In genomic region chr11:46669606-46670243, GRCh38 we compare ENCODE assay signal across 7 cellular contexts. TPM values are rescaled to one million over a fixed set of nuclear protein-coding genes. Genes with fewer than 3 reads are reported as not detected.
DNase-seq lines count a peak whose midpoint lies in the region; ATAC-seq and TF ChIP-seq lines count a peak whose summit lies in the region.
"Had no signal": no experiment of that assay in that cellular context is flagged by ENCODE, and none has a peak within 500 bp of the region (broad histone marks: within the 10 kb centered on the region; RNA-seq: fewer than 3 reads in every experiment).

No MANE protein-coding gene starts in this region.

- DNase-seq in NCI-H82 (lab: John Stamatoyannopoulos, UW) (peak; percentile 25), NCI-H82 treated with DMSO at 0.1 percent for 48 hours (lab: John Stamatoyannopoulos, UW; ENCODE audit: unreplicated experiment) (no peak), progenitor cell of endocrine pancreas (ENCODE audit: low spot score, unreplicated experiment) (no peak), NCI-H146 treated with DMSO at 0.1 percent for 48 hours (lab: John Stamatoyannopoulos, UW; ENCODE audit: unreplicated experiment) (no peak)
- DNase-seq in activated T-helper 1 cell treated with anti-CD3 and anti-CD28 coated beads, Interleukin-12 subunit alpha, Interleukin-12 subunit beta, Interleukin-2, Interleukin-4 antibody, amounts not matched to agents 30 ng/mL and 10 ng/mL and 1 ng/mL, durations not matched to agents 14 hours and 24 hours and 36 hours (ENCODE audit: low spot score), result no peak

- no peak for ATAC-seq in HG03095 (IDR thresholded peaks at IDR 0.05; ENCODE audit: unreplicated experiment)

- H3K4me3 Mint-ChIP-seq in activated T-helper 1 cell treated with anti-CD3 and anti-CD28 coated beads, Interleukin-12 subunit alpha, Interleukin-12 subunit beta, Interleukin-2, Interleukin-4 antibody, amounts not matched to agents 30 ng/mL and 10 ng/mL and 1 ng/mL, durations not matched to agents 14 hours and 24 hours and 36 hours, result no peak overlapping the region
- H3K4me3 Mint-ChIP-seq in progenitor cell of endocrine pancreas (ENCODE audit: low read depth), result no peak overlapping the region

- intact Hi-C loops in activated T-helper 1 cell treated with anti-CD3 and anti-CD28 coated beads, Interleukin-12 subunit alpha, Interleukin-12 subunit beta, Interleukin-2, Interleukin-4 antibody, amounts not matched to agents 30 ng/mL and 10 ng/mL and 1 ng/mL, durations not matched to agents 14 hours and 24 hours and 36 hours (cut with micrococcal nuclease), result no loop called here

- no peaks in the 10 kb centered on the region for H3K9me3 Mint-ChIP-seq in activated T-helper 1 cell treated with anti-CD3 and anti-CD28 coated beads, Interleukin-12 subunit alpha, Interleukin-12 subunit beta, Interleukin-2, Interleukin-4 antibody, amounts not matched to agents 30 ng/mL and 10 ng/mL and 1 ng/mL, durations not matched to agents 14 hours and 24 hours and 36 hours
- H3K9me3 Mint-ChIP-seq in progenitor cell of endocrine pancreas (ENCODE audit: low read depth), result no peaks in the 10 kb centered on the region

- peaks cover 40% of the 10 kb centered on the region for H3K36me3 Mint-ChIP-seq in activated T-helper 1 cell treated with anti-CD3 and anti-CD28 coated beads, Interleukin-12 subunit alpha, Interleukin-12 subunit beta, Interleukin-2, Interleukin-4 antibody, amounts not matched to agents 30 ng/mL and 10 ng/mL and 1 ng/mL, durations not matched to agents 14 hours and 24 hours and 36 hours (ENCODE audit: low read depth)
- H3K36me3 Mint-ChIP-seq in progenitor cell of endocrine pancreas (ENCODE audit: insufficient read depth), result peaks cover 24% of the 10 kb centered on the region

- H3K27ac Mint-ChIP-seq in activated T-helper 1 cell treated with anti-CD3 and anti-CD28 coated beads, Interleukin-12 subunit alpha, Interleukin-12 subunit beta, Interleukin-2, Interleukin-4 antibody, amounts not matched to agents 30 ng/mL and 10 ng/mL and 1 ng/mL, durations not matched to agents 14 hours and 24 hours and 36 hours, result peak overlapping the region; percentile 48
- H3K27ac Mint-ChIP-seq in progenitor cell of endocrine pancreas, result no peak overlapping the region

- no peaks in the 10 kb centered on the region for H3K27me3 Mint-ChIP-seq in activated T-helper 1 cell treated with anti-CD3 and anti-CD28 coated beads, Interleukin-12 subunit alpha, Interleukin-12 subunit beta, Interleukin-2, Interleukin-4 antibody, amounts not matched to agents 30 ng/mL and 10 ng/mL and 1 ng/mL, durations not matched to agents 14 hours and 24 hours and 36 hours (ENCODE audit: insufficient read depth)
- no peaks in the 10 kb centered on the region for H3K27me3 Mint-ChIP-seq in progenitor cell of endocrine pancreas

- peak; percentile 27 for TF ChIP-seq CTCF in progenitor cell of endocrine pancreas (IDR thresholded peaks at IDR 0.05; ENCODE audit: unreplicated experiment)

- H3K4me1 Mint-ChIP-seq in activated T-helper 1 cell treated with anti-CD3 and anti-CD28 coated beads, Interleukin-12 subunit alpha, Interleukin-12 subunit beta, Interleukin-2, Interleukin-4 antibody, amounts not matched to agents 30 ng/mL and 10 ng/mL and 1 ng/mL, durations not matched to agents 14 hours and 24 hours and 36 hours (ENCODE audit: low read depth), result peaks cover 41% of the 10 kb centered on the region
- peaks cover 2% of the 10 kb centered on the region for H3K4me1 Mint-ChIP-seq in progenitor cell of endocrine pancreas (ENCODE audit: low read depth)

RNA-seq across cellular contexts. Expression of gene ARHGAP1, which starts 30.7 kb away (rescaled TPM):
- total RNA-seq in activated T-helper 1 cell treated with anti-CD3 and anti-CD28 coated beads, Interleukin-12 subunit alpha, Interleukin-12 subunit beta, Interleukin-2, Interleukin-4 antibody, amounts not matched to agents 30 ng/mL and 10 ng/mL and 1 ng/mL, durations not matched to agents 14 hours and 24 hours and 36 hours, result 69.8 and 71.7 TPM in 2 replicates
- 39.0 and 39.8 TPM in 2 replicates for total RNA-seq in progenitor cell of endocrine pancreas

RNA-seq across cellular contexts. Expression of gene ZNF408, which starts 31.1 kb away (rescaled TPM):
- total RNA-seq in activated T-helper 1 cell treated with anti-CD3 and anti-CD28 coated beads, Interleukin-12 subunit alpha, Interleukin-12 subunit beta, Interleukin-2, Interleukin-4 antibody, amounts not matched to agents 30 ng/mL and 10 ng/mL and 1 ng/mL, durations not matched to agents 14 hours and 24 hours and 36 hours, result 12.9 and 13.9 TPM in 2 replicates
- total RNA-seq in progenitor cell of endocrine pancreas, result 11.6 and 13.7 TPM in 2 replicates

RNA-seq across cellular contexts. Expression of gene F2, which starts 49.3 kb away (rescaled TPM):
- not detected in 2 replicates for total RNA-seq in activated T-helper 1 cell treated with anti-CD3 and anti-CD28 coated beads, Interleukin-12 subunit alpha, Interleukin-12 subunit beta, Interleukin-2, Interleukin-4 antibody, amounts not matched to agents 30 ng/mL and 10 ng/mL and 1 ng/mL, durations not matched to agents 14 hours and 24 hours and 36 hours
- 21.8 and 22.8 TPM in 2 replicates for total RNA-seq in progenitor cell of endocrine pancreas
- total RNA-seq: subcutaneous adipose tissue had no signal

RNA-seq across cellular contexts. Expression of gene ATG13, which starts 52.4 kb away (rescaled TPM):
- 66.4 and 73.8 TPM in 2 replicates for total RNA-seq in activated T-helper 1 cell treated with anti-CD3 and anti-CD28 coated beads, Interleukin-12 subunit alpha, Interleukin-12 subunit beta, Interleukin-2, Interleukin-4 antibody, amounts not matched to agents 30 ng/mL and 10 ng/mL and 1 ng/mL, durations not matched to agents 14 hours and 24 hours and 36 hours
- 65.6 and 69.8 TPM in 2 replicates for total RNA-seq in progenitor cell of endocrine pancreas

RNA-seq across cellular contexts. Expression of gene HARBI1, which starts 52.7 kb away (rescaled TPM):
- total RNA-seq in activated T-helper 1 cell treated with anti-CD3 and anti-CD28 coated beads, Interleukin-12 subunit alpha, Interleukin-12 subunit beta, Interleukin-2, Interleukin-4 antibody, amounts not matched to agents 30 ng/mL and 10 ng/mL and 1 ng/mL, durations not matched to agents 14 hours and 24 hours and 36 hours, result 4.5 and 5.3 TPM in 2 replicates
- 7.9 and 9.0 TPM in 2 replicates for total RNA-seq in progenitor cell of endocrine pancreas

Comparison
In these comparisons a context has a peak if more than half of its experiments do, and no peak if none do; other contexts are left out.
1. RNA of gene F2, which starts 49.3 kb away (total RNA-seq): 21.8 to 22.8 TPM in progenitor cell of endocrine pancreas; not detected in activated T-helper 1 cell treated with anti-CD3 and anti-CD28 coated beads, Interleukin-12 subunit alpha, Interleukin-12 subunit beta, Interleukin-2, Interleukin-4 antibody, amounts not matched to agents 30 ng/mL and 10 ng/mL and 1 ng/mL, durations not matched to agents 14 hours and 24 hours and 36 hours; every median in the first group is over 10 times any median in the second.